Comparison of ENCODE assay signal across 8 cellular contexts in genomic region chr13:40069173-40070044, GRCh38.
DNase-seq lines count a peak whose midpoint lies in the region; ATAC-seq, FAIRE-seq and TF ChIP-seq lines count a peak whose summit lies in the region.

No MANE protein-coding gene starts in this region.

- ATAC-seq in GM18498 (IDR thresholded peaks at IDR 0.05; ENCODE audit: unreplicated experiment): peak; percentile 72
- peak; percentile 88 to 92 for ATAC-seq in upper lobe of left lung (ENCODE audit: low FRiP score in 2 of 2)

- TF ChIP-seq POLR2A in prostate gland (IDR thresholded peaks at IDR 0.05): no peak
- no peak for TF ChIP-seq POLR2A in upper lobe of left lung (IDR thresholded peaks at IDR 0.05)

- no peak for TF ChIP-seq EP300 in upper lobe of left lung (IDR thresholded peaks at IDR 0.05)

- DNase-seq in HTR-8/SVneo (ENCODE audit: insufficient read length, low spot score) (peak; percentile 45), SK-N-DZ (ENCODE audit: low spot score) (peak; percentile 47), cardiac muscle cell (ENCODE audit: low read depth in 1 of 2, low spot score in 1 of 2) (peak; percentile 76 to 88), prostate gland (ENCODE audit: low spot score) (peak; percentile 66), upper lobe of left lung (peak in 1 of 2 donors; percentile 74)

- peaks cover 1% of the 10 kb centered on the region for H3K36me3 Mint-ChIP-seq in activated naive CD4-positive, alpha-beta T cell treated with anti-CD3 and anti-CD28 coated beads, Interleukin-2, amount 50 U/mL, for 24 hours

- H3K4me3 ChIP-seq in cardiac muscle cell: no peak overlapping the region
- no peak overlapping the region for H3K4me3 ChIP-seq in prostate gland
- no peak overlapping the region for H3K4me3 ChIP-seq in upper lobe of left lung

- peak overlapping the region; percentile 66 for H3K4me3 Mint-ChIP-seq in activated naive CD4-positive, alpha-beta T cell treated with anti-CD3 and anti-CD28 coated beads, Interleukin-2, amount 50 U/mL, for 24 hours

- WGBS in prostate gland: 27% methylated on average over 11 of the region's 11 CpGs
- 38 to 42% methylated on average over 11 of the region's 11 CpGs for WGBS in upper lobe of left lung, 2 donors

- H3K4me1 ChIP-seq in cardiac muscle cell (ENCODE audit: low read depth): peaks cover 5% of the 10 kb centered on the region
- H3K4me1 ChIP-seq in prostate gland (replicated peaks): no peaks in the 10 kb centered on the region
- H3K4me1 ChIP-seq in upper lobe of left lung: peaks cover 0 to 6% (median 2%) of the 10 kb centered on the region in 4 donors

- H3K27ac ChIP-seq in 22Rv1 (no peak overlapping the region), cardiac muscle cell (no peak overlapping the region), prostate gland (no peak overlapping the region), upper lobe of left lung (no peak overlapping the region)

- peaks cover 35% of the 10 kb centered on the region for H3K4me1 Mint-ChIP-seq in activated naive CD4-positive, alpha-beta T cell treated with anti-CD3 and anti-CD28 coated beads, Interleukin-2, amount 50 U/mL, for 24 hours

- TF ChIP-seq CTCF in 22Rv1 (IDR thresholded peaks at IDR 0.05): peak; percentile 86
- peak; percentile 84 for TF ChIP-seq CTCF in cardiac muscle cell (IDR thresholded peaks at IDR 0.05; ENCODE audit: low read depth, low read length)
- peak; percentile 64 to 89 (median 82) for TF ChIP-seq CTCF in prostate gland (IDR thresholded peaks at IDR 0.05)
- TF ChIP-seq CTCF in upper lobe of left lung (IDR thresholded peaks at IDR 0.05): peak; percentile 70 to 84 (median 80)

- no peak for FAIRE-seq in HTR-8/SVneo (lab: Jason Lieb, UNC)

- no peaks in the 10 kb centered on the region for H3K9me3 Mint-ChIP-seq in activated naive CD4-positive, alpha-beta T cell treated with anti-CD3 and anti-CD28 coated beads, Interleukin-2, amount 50 U/mL, for 24 hours

- H3K36me3 ChIP-seq in cardiac muscle cell (no peaks in the 10 kb centered on the region), prostate gland (no peaks in the 10 kb centered on the region), upper lobe of left lung (no peaks in the 10 kb centered on the region)

- H3K9me3 ChIP-seq in cardiac muscle cell (ENCODE audit: low read depth): no peaks in the 10 kb centered on the region
- H3K9me3 ChIP-seq in prostate gland: no peaks in the 10 kb centered on the region
- H3K9me3 ChIP-seq in upper lobe of left lung: no peaks in the 10 kb centered on the region

- intact Hi-C loops in prostate gland (cut with DNase I): loop anchor here (5.0 to 10.0 kb wide), 3 partner anchors 125 to 613 kb away; partner anchors contain the start of gene FOXO1

- H3K27me3 ChIP-seq in cardiac muscle cell: no peaks in the 10 kb centered on the region
- no peaks in the 10 kb centered on the region for H3K27me3 ChIP-seq in prostate gland (replicated peaks; ENCODE audit: insufficient read depth)
- no peaks in the 10 kb centered on the region for H3K27me3 ChIP-seq in upper lobe of left lung

- H3K27ac Mint-ChIP-seq in activated naive CD4-positive, alpha-beta T cell treated with anti-CD3 and anti-CD28 coated beads, Interleukin-2, amount 50 U/mL, for 24 hours: peak overlapping the region; percentile 43

- H3K27me3 Mint-ChIP-seq in activated naive CD4-positive, alpha-beta T cell treated with anti-CD3 and anti-CD28 coated beads, Interleukin-2, amount 50 U/mL, for 24 hours: no peaks in the 10 kb centered on the region
